ENCODE assay signal across 2 cellular contexts in the genomic region with DNA sequence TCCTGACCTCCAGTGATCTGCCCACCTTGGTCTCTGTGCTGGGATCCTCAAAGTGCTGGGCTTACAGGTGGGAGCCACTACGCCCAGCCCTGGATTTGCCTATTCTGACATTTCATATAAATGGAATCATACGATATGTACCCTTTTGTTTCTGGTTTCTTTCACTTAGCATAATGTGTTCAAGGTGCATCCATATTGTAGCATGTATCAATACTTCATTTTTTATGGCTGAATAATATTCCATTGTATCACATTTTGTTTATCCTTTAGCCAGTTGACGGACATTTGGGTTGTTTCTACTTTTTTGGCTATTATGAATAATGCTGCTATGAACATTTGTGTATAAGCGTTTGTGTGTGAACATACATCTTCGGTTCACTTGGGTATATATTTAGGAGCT.
TF ChIP-seq lines count a peak whose summit lies in the region.

No MANE protein-coding gene starts in this region.

TF ChIP-seq in A549, 52 proteins besides CTCF, POLR2A, EP300 and RAD21:
- 0 out of 2 replicates have a peak, but pooled peaks have one; percentile 31 for TF ChIP-seq KDM1A (IDR thresholded peaks at IDR 0.05; ENCODE audit: low read depth)
- TF ChIP-seq, protein P1, sequence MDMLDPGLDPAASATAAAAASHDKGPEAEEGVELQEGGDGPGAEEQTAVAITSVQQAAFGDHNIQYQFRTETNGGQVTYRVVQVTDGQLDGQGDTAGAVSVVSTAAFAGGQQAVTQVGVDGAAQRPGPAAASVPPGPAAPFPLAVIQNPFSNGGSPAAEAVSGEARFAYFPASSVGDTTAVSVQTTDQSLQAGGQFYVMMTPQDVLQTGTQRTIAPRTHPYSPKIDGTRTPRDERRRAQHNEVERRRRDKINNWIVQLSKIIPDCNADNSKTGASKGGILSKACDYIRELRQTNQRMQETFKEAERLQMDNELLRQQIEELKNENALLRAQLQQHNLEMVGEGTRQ (IDR thresholded peaks at IDR 0.05), result no peak

TF ChIP-seq in GM12878, 131 proteins besides CTCF, POLR2A, EP300 and RAD21:
- TF ChIP-seq, protein P2, sequence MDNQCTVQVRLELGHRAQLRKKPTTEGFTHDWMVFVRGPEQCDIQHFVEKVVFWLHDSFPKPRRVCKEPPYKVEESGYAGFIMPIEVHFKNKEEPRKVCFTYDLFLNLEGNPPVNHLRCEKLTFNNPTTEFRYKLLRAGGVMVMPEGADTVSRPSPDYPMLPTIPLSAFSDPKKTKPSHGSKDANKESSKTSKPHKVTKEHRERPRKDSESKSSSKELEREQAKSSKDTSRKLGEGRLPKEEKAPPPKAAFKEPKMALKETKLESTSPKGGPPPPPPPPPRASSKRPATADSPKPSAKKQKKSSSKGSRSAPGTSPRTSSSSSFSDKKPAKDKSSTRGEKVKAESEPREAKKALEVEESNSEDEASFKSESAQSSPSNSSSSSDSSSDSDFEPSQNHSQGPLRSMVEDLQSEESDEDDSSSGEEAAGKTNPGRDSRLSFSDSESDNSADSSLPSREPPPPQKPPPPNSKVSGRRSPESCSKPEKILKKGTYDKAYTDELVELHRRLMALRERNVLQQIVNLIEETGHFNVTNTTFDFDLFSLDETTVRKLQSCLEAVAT (IDR thresholded peaks at IDR 0.05), result no peak
- TF ChIP-seq ZNF24 (IDR thresholded peaks at IDR 0.05) (0 out of 2 replicates have a peak, but pooled peaks have one; percentile 33), ZNF217 (IDR thresholded peaks at IDR 0.05) (0 out of 2 replicates have a peak, but pooled peaks have one; percentile 60)
